ENCODE assay signal across 3 cellular contexts in genomic region chr18:36269157-36269556, GRCh38.
"Had no signal": no experiment of that assay in that cellular context is flagged by ENCODE, and none has a peak within 500 bp of the region (broad histone marks: within the 10 kb centered on the region; RNA-seq: fewer than 3 reads in every experiment).

No MANE protein-coding gene starts in this region.

- ATAC-seq: GM12878 had no signal

- H3K4me3 ChIP-seq: GM12878 had no signal

- DNase-seq: GDM1, GF-D8 had no signal
